10 cellular contexts compared by ENCODE assay signal in the genomic region with DNA sequence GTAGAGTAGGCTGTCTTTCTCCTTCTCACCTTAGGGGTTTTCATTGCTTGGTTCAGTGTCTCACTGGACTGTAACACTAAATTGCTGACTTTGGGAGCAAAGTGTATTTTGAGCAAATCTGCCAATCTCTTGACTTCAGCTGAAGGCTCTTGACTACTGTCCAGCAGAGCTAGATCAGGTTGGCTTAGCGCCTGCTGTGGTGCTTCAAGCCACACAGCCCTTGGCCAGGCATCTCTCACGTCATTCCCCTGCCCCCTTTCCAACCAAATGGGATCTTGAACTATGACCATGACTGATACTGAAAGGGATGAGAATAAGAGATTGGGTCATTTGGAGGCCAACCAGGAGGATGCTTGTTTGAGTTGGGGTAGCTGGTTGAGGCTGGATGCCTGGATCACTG. TPM values are rescaled to one million over a fixed set of nuclear protein-coding genes. Genes with fewer than 3 reads are reported as not detected.
"Had no signal": no experiment of that assay in that cellular context is flagged by ENCODE, and none has a peak within 500 bp of the region (broad histone marks: within the 10 kb centered on the region; RNA-seq: fewer than 3 reads in every experiment).

No MANE protein-coding gene starts in this region.

- H3K4me2 ChIP-seq: KMS-11 had no signal

- H3K4me1 ChIP-seq: HAP-1 had no signal

- H3K27ac Mint-ChIP-seq: HFFc6, IgD-negative memory B cell had no signal

- FAIRE-seq: HTR-8/SVneo had no signal

- H3K36me3 ChIP-seq: HAP-1 had no signal

- ATAC-seq: HCT116 had no signal

- H3K9ac ChIP-seq: KMS-11 had no signal

- H3K4me3 Mint-ChIP-seq: HFFc6, IgD-negative memory B cell had no signal

- DNase-seq: GOT3, H7, HFFc6, KBM-7 had no signal

- H3K4me3 ChIP-seq: HAP-1 had no signal

- H3K27ac ChIP-seq: KMS-11 had no signal

- H3K9me3 Mint-ChIP-seq: HFFc6, IgD-negative memory B cell had no signal

- H3K36me3 Mint-ChIP-seq: IgD-negative memory B cell had no signal

- H3K9me3 ChIP-seq: HAP-1 had no signal

RNA-seq across cellular contexts. Expression of a gene that starts 4.8 kb away (rescaled TPM):
- total RNA-seq: HT-29 had no signal
- polyA plus RNA-seq: IgD-negative memory B cell had no signal
